ENCODE assay signal across 32 cellular contexts in genomic region chr4:133324491-133324890, GRCh38.
"Had no signal": no experiment of that assay in that cellular context is flagged by ENCODE, and none has a peak within 500 bp of the region (broad histone marks: within the 10 kb centered on the region; RNA-seq: fewer than 3 reads in every experiment).

No MANE protein-coding gene starts in this region.

- H3K4me3 ChIP-seq: MG63 had no signal

- H3K9me3 ChIP-seq: MG63 had no signal

- H3K27me3 ChIP-seq: MG63 had no signal

- DNase-seq: Karpas-422, Kasumi-1, MG63, MM.1S, MV-4-11, NCI-H1048, NCI-H1092, NCI-H1092 treated with DMSO at 0.1 percent for 48 hours, NCI-H1105, NCI-H1105 treated with DMSO at 0.1 percent for 48 hours, NCI-H1417 treated with DMSO at 0.1 percent for 48 hours, NCI-H1436, NCI-H1436 treated with DMSO at 0.1 percent for 48 hours, NCI-H146, NCI-H1694, NCI-H1694 treated with DMSO at 0.1 percent for 48 hours, NCI-H187, NCI-H187 treated with DMSO at 0.1 percent for 48 hours, NCI-H1930, NCI-H2029, NCI-H2029 treated with DMSO at 0.1 percent for 48 hours, NCI-H2081, NCI-H2081 treated with DMSO at 0.1 percent for 48 hours, NCI-H2107, NCI-H2171, NCI-H2171 treated with DMSO at 0.1 percent for 48 hours, NCI-H2227 treated with DMSO at 0.1 percent for 48 hours, NCI-H226, NCI-H446, NCI-H446 treated with DMSO at 0.1 percent for 48 hours, NCI-H510A, NCI-H510A treated with DMSO at 0.1 percent for 48 hours had no signal

- H3K36me3 ChIP-seq: MG63 had no signal
